In genomic region chr1:52653207-52653849, GRCh38 we compare ENCODE assay signal across 22 cellular contexts. TPM values are rescaled to one million over a fixed set of nuclear protein-coding genes. Genes with fewer than 3 reads are reported as not detected.
DNase-seq lines count a peak whose midpoint lies in the region; ATAC-seq, FAIRE-seq and TF ChIP-seq lines count a peak whose summit lies in the region.
"Had no signal": no experiment of that assay in that cellular context is flagged by ENCODE, and none has a peak within 500 bp of the region (broad histone marks: within the 10 kb centered on the region; RNA-seq: fewer than 3 reads in every experiment).

No MANE protein-coding gene starts in this region.

- H3K4me2 ChIP-seq in mammary epithelial cell (ENCODE audit: insufficient read depth, low read depth, low read length): no peak overlapping the region
- H3K4me2 ChIP-seq: SK-N-SH had no signal

- H3K36me3 ChIP-seq in mammary epithelial cell (ENCODE audit: insufficient read depth, low read length): no peaks in the 10 kb centered on the region
- no peaks in the 10 kb centered on the region for H3K36me3 ChIP-seq in kidney (ENCODE audit: control insufficient read depth in 1 of 2, insufficient read depth in 2 of 2, low read length in 2 of 2)

- POLR2A ChIA-PET in MCF 10A (lab: Yijun Ruan, JAX): interaction anchor here (1.3 kb wide), 1 partner anchor 102 kb away, joined by 5 read pairs; no protein-coding TSS in a partner anchor

- BruUV-seq in MCF 10A (replicated peaks; lab: Mats Ljungman, UMichigan) (no TSS peak), mammary epithelial cell (replicated peaks; lab: Mats Ljungman, UMichigan) (no TSS peak)

- TF ChIP-seq CTCF in MCF 10A (IDR thresholded peaks at IDR 0.05; ENCODE audit: unreplicated experiment): no peak
- TF ChIP-seq CTCF in mammary epithelial cell (conservative IDR thresholded peaks at IDR 0.05 in 1 of 2, IDR thresholded peaks at IDR 0.05 in 1 of 2; ENCODE audit: extremely low read depth in 1 of 2, insufficient read depth in 1 of 2, low read depth in 1 of 2, low read length in 2 of 2): no peak
- TF ChIP-seq CTCF in kidney (IDR thresholded peaks at IDR 0.05; ENCODE audit: borderline replicate concordance, extremely low read depth, insufficient read depth): no peak

- H3K27ac Mint-ChIP-seq in MCF 10A (ENCODE audit: low read depth, unreplicated experiment) (peak overlapping the region; percentile 12), IgD-negative memory B cell (peak overlapping the region in 2 of 3 donors; percentile 35 to 74)
- H3K27ac Mint-ChIP-seq in stimulated activated memory B cell treated with anti-CD40 and anti-IgM and Interleukin-4, amounts not matched to agents 10 μg/mL and 1 μg/mL and 100 μg/mL, for 72 hours: peak overlapping the region; percentile 20
- H3K27ac Mint-ChIP-seq: H9 had no signal

- no peak overlapping the region for H3K27ac ChIP-seq in mammary epithelial cell (ENCODE audit: insufficient read depth, low read depth, low read length)
- H3K27ac ChIP-seq in kidney (ENCODE audit: low read depth in 2 of 2, low read length in 2 of 2): no peak overlapping the region

- 96% methylated on average over 4 of the region's 5 CpGs for WGBS in mammary epithelial cell (ENCODE audit: low coverage, missing lambda C conversion rate)

- H3K27me3 Mint-ChIP-seq in MCF 10A (ENCODE audit: insufficient read depth, unreplicated experiment) (no peaks in the 10 kb centered on the region), IgD-negative memory B cell (no peaks in the 10 kb centered on the region)
- no peaks in the 10 kb centered on the region for H3K27me3 Mint-ChIP-seq in stimulated activated memory B cell treated with anti-CD40 and anti-IgM and Interleukin-4, amounts not matched to agents 10 μg/mL and 1 μg/mL and 100 μg/mL, for 72 hours

- dilution Hi-C loops in mammary epithelial cell (cut with HindIII; ENCODE audit: low sequenced_read_pairs): loop anchor here (25.0 kb wide), 1 partner anchor 241 kb away; the partner anchor contains the start of genes ORC1 and PRPF38A

- no peaks in the 10 kb centered on the region for H3K36me3 Mint-ChIP-seq in MCF 10A (ENCODE audit: insufficient read depth, unreplicated experiment)
- H3K36me3 Mint-ChIP-seq in IgD-negative memory B cell: peaks cover 13% of the 10 kb centered on the region
- peaks cover 66% of the 10 kb centered on the region for H3K36me3 Mint-ChIP-seq in stimulated activated memory B cell treated with anti-CD40 and anti-IgM and Interleukin-4, amounts not matched to agents 10 μg/mL and 1 μg/mL and 100 μg/mL, for 72 hours

- in situ Hi-C loops in mammary epithelial cell (cut with MboI; ENCODE audit: low sequenced_read_pairs in 2 of 2): no loop called here

- H3K9ac ChIP-seq in mammary epithelial cell (ENCODE audit: insufficient read depth, low read length): no peak overlapping the region
- no peak overlapping the region for H3K9ac ChIP-seq in kidney (ENCODE audit: low read length in 2 of 2)
- H3K9ac ChIP-seq: SK-N-SH had no signal

- CTCF ChIA-PET in MCF 10A (lab: Yijun Ruan, JAX): interaction anchor here (0.6 to 1.3 kb wide), 2 partner anchors 26 to 84 kb away, joined by 3 read pairs; no protein-coding TSS in a partner anchor
- CTCF ChIA-PET in mammary epithelial cell (lab: Charles Lee; ENCODE audit: low non-redundant PET): no interaction called here

- no peaks in the 10 kb centered on the region for H3K9me3 ChIP-seq in mammary epithelial cell (replicated peaks; ENCODE audit: insufficient read depth, low read length)
- no peaks in the 10 kb centered on the region for H3K9me3 ChIP-seq in kidney (ENCODE audit: control insufficient read depth in 1 of 2, low read length in 2 of 2)
- H3K9me3 ChIP-seq: SK-N-SH had no signal

- no peak for ATAC-seq in stimulated activated memory B cell treated with anti-CD40 and anti-IgM and Interleukin-4, amounts not matched to agents 10 μg/mL and 1 μg/mL and 100 μg/mL, for 72 hours
- no peak for ATAC-seq in HG02763 (IDR thresholded peaks at IDR 0.05; ENCODE audit: unreplicated experiment)

- H3K27me3 ChIP-seq in mammary epithelial cell (ENCODE audit: insufficient read depth, low read length): no peaks in the 10 kb centered on the region

- H3K9me3 Mint-ChIP-seq in MCF 10A (ENCODE audit: unreplicated experiment): no peaks in the 10 kb centered on the region
- no peaks in the 10 kb centered on the region for H3K9me3 Mint-ChIP-seq in IgD-negative memory B cell
- no peaks in the 10 kb centered on the region for H3K9me3 Mint-ChIP-seq in stimulated activated memory B cell treated with anti-CD40 and anti-IgM and Interleukin-4, amounts not matched to agents 10 μg/mL and 1 μg/mL and 100 μg/mL, for 72 hours
- H3K9me3 Mint-ChIP-seq: H9 had no signal

- peaks cover 1% of the 10 kb centered on the region for H3K4me1 ChIP-seq in mammary epithelial cell (ENCODE audit: insufficient read depth, low read length)
- H3K4me1 ChIP-seq in kidney (ENCODE audit: control insufficient read depth in 1 of 2, insufficient read depth in 1 of 2, low read depth in 1 of 2, low read length in 2 of 2): peaks cover 0 to 4% of the 10 kb centered on the region in 2 donors

- H3K4me3 ChIP-seq in mammary epithelial cell (replicated peaks in 1 of 3; ENCODE audit: insufficient read depth in 1 of 3, low read depth in 2 of 3, low read length in 3 of 3): no peak overlapping the region
- no peak overlapping the region for H3K4me3 ChIP-seq in kidney (ENCODE audit: low read length in 2 of 2)

- H2AFZ ChIP-seq in mammary epithelial cell (ENCODE audit: low read depth, low read length): no peak overlapping the region

- peaks cover 12% of the 10 kb centered on the region for H3K4me1 Mint-ChIP-seq in MCF 10A (ENCODE audit: insufficient read depth, unreplicated experiment)
- peaks cover 4 to 30% (median 11%) of the 10 kb centered on the region in 3 donors for H3K4me1 Mint-ChIP-seq in IgD-negative memory B cell
- peaks cover 22% of the 10 kb centered on the region for H3K4me1 Mint-ChIP-seq in stimulated activated memory B cell treated with anti-CD40 and anti-IgM and Interleukin-4, amounts not matched to agents 10 μg/mL and 1 μg/mL and 100 μg/mL, for 72 hours

- no peak for DNase-seq in MCF 10A (ENCODE audit: unreplicated experiment)
- DNase-seq in mammary epithelial cell: no peak
- peak; percentile 10 for DNase-seq in kidney
- DNase-seq in NCI-H510A (lab: John Stamatoyannopoulos, UW): no peak
- no peak for DNase-seq in NCI-H1105 (lab: John Stamatoyannopoulos, UW)
- DNase-seq: C1 segment of cervical spinal cord, DMS153, GF-D8, H9, NCI-H1092 treated with DMSO at 0.1 percent for 48 hours, NCI-H2081, NCI-H510A treated with DMSO at 0.1 percent for 48 hours, NCI-H82, OCI-M1, SHP77, SK-N-SH had no signal

- no peaks in the 10 kb centered on the region for H3K79me2 ChIP-seq in mammary epithelial cell (ENCODE audit: insufficient read depth, low read length)

- no peak overlapping the region for H3K4me3 Mint-ChIP-seq in MCF 10A (ENCODE audit: unreplicated experiment)
- H3K4me3 Mint-ChIP-seq in IgD-negative memory B cell: no peak overlapping the region
- H3K4me3 Mint-ChIP-seq in stimulated activated memory B cell treated with anti-CD40 and anti-IgM and Interleukin-4, amounts not matched to agents 10 μg/mL and 1 μg/mL and 100 μg/mL, for 72 hours: no peak overlapping the region
- H3K4me3 Mint-ChIP-seq: H9 had no signal

- no peak for FAIRE-seq in kidney (lab: Jason Lieb, UNC)
- FAIRE-seq: HTR-8/SVneo had no signal

- H4K20me1 ChIP-seq in mammary epithelial cell (ENCODE audit: insufficient read depth, low read length): no peaks in the 10 kb centered on the region

- intact Hi-C loops in MCF 10A (cut with micrococcal nuclease): no loop called here
- intact Hi-C loops in mammary epithelial cell (cut with micrococcal nuclease): no loop called here
- intact Hi-C loops in kidney (cut with DNase I): no loop called here

RNA-seq across cellular contexts. Expression of gene SHISAL2A, which starts 20.4 kb away (rescaled TPM):
- total RNA-seq in MCF 10A (2022) (0.26 TPM in 1 of 2 replicates, not detected in the other), mammary epithelial cell (under 1 TPM; under 0.01 to 0.31 TPM), kidney (2.5 TPM)
- polyA plus RNA-seq in mammary epithelial cell (not detected), IgD-negative memory B cell (17.6 TPM), kidney (ENCODE audit: insufficient read depth, low read depth, low replicate concordance) (not detected)
- polyA minus RNA-seq in mammary epithelial cell: not detected
- total RNA-seq: A673, LHCN-M2 had no signal

RNA-seq across cellular contexts. Expression of gene COA7, which starts 44.8 kb away (rescaled TPM):
- total RNA-seq in MCF 10A (2022) (28.0 and 38.9 TPM in 2 replicates), mammary epithelial cell (10 to 100 TPM; 13.8 to 33.0 TPM), kidney (19.1 TPM)
- polyA plus RNA-seq in mammary epithelial cell (21.6 TPM), IgD-negative memory B cell (7.2 TPM), kidney (ENCODE audit: insufficient read depth, low read depth, low replicate concordance) (12.2 TPM)
- polyA minus RNA-seq in mammary epithelial cell: 32.1 TPM

RNA-seq across cellular contexts. Expression of gene GPX7, which starts 51.2 kb away (rescaled TPM):
- total RNA-seq in MCF 10A (2022) (not detected in 2 replicates), mammary epithelial cell (10 to 100 TPM in 1 of 2 donors, 1 to 10 TPM in 1; 1.5 to 23.5 TPM), kidney (9.7 TPM)
- polyA plus RNA-seq in mammary epithelial cell (1.9 TPM), IgD-negative memory B cell (28.3 TPM), kidney (ENCODE audit: insufficient read depth, low read depth, low replicate concordance) (14.3 TPM)
- polyA minus RNA-seq in mammary epithelial cell: 0.78 TPM
